ENCODE assay signal across 1 cellular context in genomic region chr2:104889261-104890091, GRCh38.
TF ChIP-seq lines count a peak whose summit lies in the region.

No MANE protein-coding gene starts in this region.

TF ChIP-seq in HCT116, 20 proteins besides CTCF, POLR2A, EP300 and RAD21 (continued from another document):
- TF ChIP-seq REST (IDR thresholded peaks at IDR 0.05; ENCODE audit: low read depth) (no peak), ZFX (IDR thresholded peaks at IDR 0.05) (no peak), CEBPB (IDR thresholded peaks at IDR 0.05; ENCODE audit: low read depth) (no peak), SRF (IDR thresholded peaks at IDR 0.05; ENCODE audit: low read depth) (no peak)
- TF ChIP-seq, protein P1, sequence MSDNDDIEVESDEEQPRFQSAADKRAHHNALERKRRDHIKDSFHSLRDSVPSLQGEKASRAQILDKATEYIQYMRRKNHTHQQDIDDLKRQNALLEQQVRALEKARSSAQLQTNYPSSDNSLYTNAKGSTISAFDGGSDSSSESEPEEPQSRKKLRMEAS (IDR thresholded peaks at IDR 0.05) = no peak
TF ChIP-seq in HCT116: peak in this region for 0.
